In the genomic region with DNA sequence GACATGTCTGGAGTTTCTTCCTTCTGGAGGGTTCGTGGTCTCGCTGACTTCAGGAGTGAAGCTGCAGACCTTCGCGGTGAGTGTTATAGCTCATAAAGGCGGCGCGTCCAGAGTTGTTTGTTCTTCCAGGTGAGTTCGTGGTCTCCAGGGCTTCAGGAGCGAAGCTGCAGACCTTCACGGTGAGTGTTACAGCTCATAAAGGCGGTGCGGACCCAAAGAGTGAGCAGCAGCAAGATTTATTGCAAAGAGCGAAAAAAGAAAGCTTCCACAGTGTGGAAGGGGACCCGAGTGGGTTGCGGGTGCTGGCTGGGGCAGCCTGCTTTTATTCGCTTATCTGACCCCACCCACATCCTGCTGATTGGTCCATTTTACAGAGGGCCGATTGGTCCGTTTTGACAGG, we compare ENCODE assay signal across 6 cellular contexts.
DNase-seq lines count a peak whose midpoint lies in the region; TF ChIP-seq lines count a peak whose summit lies in the region.
"Not testable (repeated sequence)": the region's sequence is repeated elsewhere in the genome, so short reads cannot be mapped to it uniquely, and the experiment has no call there.

No MANE protein-coding gene starts in this region.

- POLR2A ChIA-PET in OCI-LY7 (lab: Charles Lee), result interaction anchor here (0.6 kb wide), 1 partner anchor 13 kb away, joined by 3 read pairs; no protein-coding TSS in a partner anchor

- H3K4me1 Mint-ChIP-seq in H9; progenitor cell of endocrine pancreas (ENCODE audit: low read depth): not testable (repeated sequence)

- not testable (repeated sequence) for H3K4me3 ChIP-seq in BLaER1; OCI-LY7 (ENCODE audit: low read depth, low read length, poor library complexity, severe bottlenecking); neuronal stem cell (ENCODE audit: low read length in 2 of 2)

- H3K14ac ChIP-seq in H9 (ENCODE audit: insufficient read depth, low read length); neuronal stem cell (ENCODE audit: low read length): not testable (repeated sequence)

- not testable (repeated sequence) for H3K56ac ChIP-seq in H9 (ENCODE audit: insufficient read length, low read depth, low read length)

- not testable (repeated sequence) for H3K79me1 ChIP-seq in H9 (ENCODE audit: insufficient read depth, low read depth, low read length, poor library complexity, severe bottlenecking); neuronal stem cell (ENCODE audit: low read depth, low read length)

- not testable (repeated sequence) for H4K20me1 ChIP-seq in BLaER1; H9 (ENCODE audit: control insufficient read depth, insufficient read depth, insufficient read length); OCI-LY7 (ENCODE audit: insufficient read depth, low read length)

- not testable (repeated sequence) for DNase-seq in H9; OCI-LY7 (ENCODE audit: low spot score); neuronal stem cell (ENCODE audit: low spot score); progenitor cell of endocrine pancreas (ENCODE audit: low spot score, unreplicated experiment)

- not testable (repeated sequence) for H2AFZ ChIP-seq in H9 (ENCODE audit: low read length); OCI-LY7 (ENCODE audit: low read length); neuronal stem cell (ENCODE audit: low read length)

- H4K8ac ChIP-seq in H9 (replicated peaks; ENCODE audit: insufficient read length, low read depth, low read length); neuronal stem cell (ENCODE audit: low read depth, low read length): not testable (repeated sequence)

- not testable (repeated sequence) for H3K9ac ChIP-seq in BLaER1; H9 (ENCODE audit: extremely low read depth, insufficient read length, low read length); neuronal stem cell (ENCODE audit: low read depth, low read length, poor library complexity)

- not testable (repeated sequence) for H3K27me3 Mint-ChIP-seq in H9 (ENCODE audit: low read depth); progenitor cell of endocrine pancreas

- H3K36me3 Mint-ChIP-seq in H9 (ENCODE audit: insufficient read depth in 1 of 3, low read depth in 3 of 3); progenitor cell of endocrine pancreas (ENCODE audit: insufficient read depth): not testable (repeated sequence)

- H3K36me3 ChIP-seq in BLaER1; neuronal stem cell (replicated peaks in 1 of 2; ENCODE audit: control insufficient read depth in 2 of 2, insufficient read depth in 2 of 2, low read length in 2 of 2): not testable (repeated sequence)
- peaks cover 34% of the 10 kb centered on the region for H3K36me3 ChIP-seq in OCI-LY7 (ENCODE audit: insufficient read depth, low read length)

- not testable (repeated sequence) for H3K27me3 ChIP-seq in BLaER1; H9 (ENCODE audit: insufficient read depth, low read length); neuronal stem cell (ENCODE audit: control insufficient read depth in 3 of 3, insufficient read depth in 3 of 3, low read depth in 1 of 3, low read length in 3 of 3)

- H3K23ac ChIP-seq in H9 (ENCODE audit: insufficient read length, low read depth, low read length); neuronal stem cell (ENCODE audit: low read depth, low read length, poor library complexity): not testable (repeated sequence)

- not testable (repeated sequence) for H3K18ac ChIP-seq in H9 (ENCODE audit: insufficient read length, low read depth, low read length); neuronal stem cell (ENCODE audit: low read length)

- H3K9me3 ChIP-seq in BLaER1, result peaks cover 11% of the 10 kb centered on the region
- not testable (repeated sequence) for H3K9me3 ChIP-seq in H9 (ENCODE audit: control insufficient read depth, low read depth, low read length); neuronal stem cell (replicated peaks in 1 of 2; ENCODE audit: control insufficient read depth in 2 of 2, insufficient read depth in 1 of 2, low read depth in 1 of 2, low read length in 2 of 2)
- H3K9me3 ChIP-seq in OCI-LY7 (ENCODE audit: low read length), result peaks cover 41% of the 10 kb centered on the region; the same call in 1 of the 2 replicates

- not testable (repeated sequence) for H2BK5ac ChIP-seq in H9 (ENCODE audit: insufficient read length, low read length)
- H2BK5ac ChIP-seq in neuronal stem cell (ENCODE audit: low read length), result peak overlapping the region; percentile 22

- H3T11ph ChIP-seq in H9 (ENCODE audit: low read length), result not testable (repeated sequence)

- H3K23me2 ChIP-seq in H9 (ENCODE audit: insufficient read length, low read depth, low read length, poor library complexity, severe bottlenecking), result not testable (repeated sequence)

- intact Hi-C loops in OCI-LY7 (cut with micrococcal nuclease; ENCODE audit: unreplicated experiment), result loop anchor here (5.0 kb wide), 1 partner anchor 449 kb away; no protein-coding TSS in a partner anchor

- H2BK15ac ChIP-seq in H9 (ENCODE audit: low read depth, low read length); neuronal stem cell (ENCODE audit: low read length): not testable (repeated sequence)

- H4K5ac ChIP-seq in H9 (ENCODE audit: insufficient read length, low read depth, low read length), result not testable (repeated sequence)

- H3K4me3 Mint-ChIP-seq in H9; progenitor cell of endocrine pancreas (ENCODE audit: low read depth): not testable (repeated sequence)

- H3K27ac Mint-ChIP-seq in H9, result peak overlapping the region in 2 of 3 experiments; percentile 50 to 76; a peak in 2 of 7 replicates
- H3K27ac Mint-ChIP-seq in progenitor cell of endocrine pancreas, result peak overlapping the region; percentile 30

- BruUV-seq in OCI-LY7 (replicated peaks; lab: Mats Ljungman, UMichigan), result not testable (repeated sequence)

- H3K27ac ChIP-seq in BLaER1, result peak overlapping the region; percentile 88
- H3K27ac ChIP-seq in H9 (ENCODE audit: insufficient read length, low read depth, low read length); neuronal stem cell (replicated peaks; ENCODE audit: low read length): not testable (repeated sequence)
- peak overlapping the region; percentile 96 for H3K27ac ChIP-seq in OCI-LY7 (ENCODE audit: low read depth, low read length, poor library complexity, severe bottlenecking)
- H3K27ac ChIP-seq in VCaP, result peak overlapping the region; percentile 27

- not testable (repeated sequence) for H3K9me3 Mint-ChIP-seq in H9; progenitor cell of endocrine pancreas (ENCODE audit: low read depth)

- no CpG with 5 or more reads among the region's 18 CpGs for WGBS in H9 (ENCODE audit: extremely low coverage, insufficient read length, low lambda C conversion rate)
- WGBS in neuronal stem cell (ENCODE audit: extremely low coverage in 2 of 2, insufficient read length in 2 of 2, insufficient replicate concordance in 1 of 2), 2 donors, result no CpG with 5 or more reads among the region's 18 CpGs

- H3K79me2 ChIP-seq in H9 (ENCODE audit: insufficient read depth, low read length); OCI-LY7 (ENCODE audit: insufficient read depth, low read depth, low read length): not testable (repeated sequence)

- not testable (repeated sequence) for H3K4ac ChIP-seq in H9 (ENCODE audit: low read depth, low read length); neuronal stem cell (ENCODE audit: low read length)

- H4K91ac ChIP-seq in H9 (ENCODE audit: insufficient read length, low read depth, low read length); neuronal stem cell (ENCODE audit: low read depth, low read length, poor library complexity): not testable (repeated sequence)

- not testable (repeated sequence) for H2AK5ac ChIP-seq in H9 (ENCODE audit: insufficient read length, low read length); neuronal stem cell (ENCODE audit: low read depth, low read length)

- not testable (repeated sequence) for TF ChIP-seq CTCF in H9 (conservative IDR thresholded peaks at IDR 0.05); OCI-LY7 (conservative IDR thresholded peaks at IDR 0.05; ENCODE audit: low read length); VCaP (conservative IDR thresholded peaks at IDR 0.05); progenitor cell of endocrine pancreas (IDR thresholded peaks at IDR 0.05; ENCODE audit: unreplicated experiment)

- not testable (repeated sequence) for H3K4me2 ChIP-seq in BLaER1; H9 (ENCODE audit: insufficient read depth, insufficient read length, low read length); OCI-LY7 (ENCODE audit: low read length); neuronal stem cell (ENCODE audit: insufficient read depth, low read length, poor library complexity, severe bottlenecking)

- not testable (repeated sequence) for H2BK20ac ChIP-seq in H9 (ENCODE audit: low read depth, low read length, poor library complexity, severe bottlenecking)

- not testable (repeated sequence) for H2BK120ac ChIP-seq in H9 (ENCODE audit: low read depth, low read length, poor library complexity, severe bottlenecking); neuronal stem cell (ENCODE audit: low read depth, low read length)

- not testable (repeated sequence) for H2BK12ac ChIP-seq in H9 (ENCODE audit: insufficient read length, low read depth, low read length); neuronal stem cell (ENCODE audit: low read length)

- H3K4me1 ChIP-seq in BLaER1 (peaks cover 36% of the 10 kb centered on the region), OCI-LY7 (ENCODE audit: insufficient read depth, low read length, poor library complexity, severe bottlenecking) (peaks cover 56% of the 10 kb centered on the region)
- not testable (repeated sequence) for H3K4me1 ChIP-seq in H9 (ENCODE audit: insufficient read depth, low read length); neuronal stem cell (ENCODE audit: control insufficient read depth in 2 of 2, insufficient read depth in 1 of 2, low read depth in 1 of 2, low read length in 2 of 2)

- not testable (repeated sequence) for H3K9me2 ChIP-seq in OCI-LY7 (ENCODE audit: insufficient read depth, low read length)

- CTCF ChIA-PET in OCI-LY7 (lab: Charles Lee; ENCODE audit: unreplicated experiment), result not testable (repeated sequence)
